14 cellular contexts compared by ENCODE assay signal in the genomic region with DNA sequence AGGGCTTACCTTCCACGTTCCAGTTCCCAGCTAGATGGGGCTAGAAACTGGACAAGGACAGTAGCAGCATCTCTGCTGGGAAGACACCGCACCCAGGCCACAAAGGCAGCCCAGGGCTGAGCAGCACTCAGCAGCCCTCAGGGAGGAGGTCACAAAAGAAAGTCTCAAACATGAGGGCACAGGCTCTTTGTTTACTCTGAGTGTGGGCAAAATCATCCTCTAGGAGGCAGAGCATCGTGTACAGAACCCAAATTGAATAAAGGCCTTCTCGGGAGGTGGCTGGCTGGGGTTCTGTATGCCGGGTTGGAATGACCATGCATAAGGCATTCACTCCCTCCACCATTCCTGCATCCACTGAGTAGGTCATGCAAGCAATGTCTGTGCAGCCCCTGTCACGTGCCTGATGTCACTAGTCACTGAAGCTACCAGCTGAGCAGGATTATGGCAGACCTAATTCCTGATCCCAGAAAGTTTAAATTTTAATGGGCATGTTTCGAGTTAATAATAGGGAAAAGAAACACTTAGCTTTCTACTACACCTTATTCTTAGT.
DNase-seq lines count a peak whose midpoint lies in the region; ATAC-seq and TF ChIP-seq lines count a peak whose summit lies in the region.
"Had no signal": no experiment of that assay in that cellular context is flagged by ENCODE, and none has a peak within 500 bp of the region (broad histone marks: within the 10 kb centered on the region; RNA-seq: fewer than 3 reads in every experiment).

No MANE protein-coding gene starts in this region.

- H3K27me3 Mint-ChIP-seq in GM23338 (ENCODE audit: insufficient read depth, low read depth, poor library complexity) (peaks cover 5% of the 10 kb centered on the region), WTC11 (ENCODE audit: low read depth) (no peaks in the 10 kb centered on the region), endothelial cell (ENCODE audit: unreplicated experiment) (peaks cover 6% of the 10 kb centered on the region)
- H3K27me3 Mint-ChIP-seq in CD4-positive, alpha-beta T cell, result no peaks in the 10 kb centered on the region

- H4K20me1 ChIP-seq in GM23338 (replicated peaks; ENCODE audit: insufficient read depth), result no peaks in the 10 kb centered on the region

- POLR2A ChIA-PET in WTC11 (lab: Charles Lee), result interaction anchor here (0.7 kb wide), 1 partner anchor 9 kb away, joined by 3 read pairs; no protein-coding TSS in a partner anchor
- POLR2A ChIA-PET in CD4-positive, alpha-beta T cell (lab: Charles Lee), result no interaction called here

- no peak overlapping the region for H3K27ac ChIP-seq in GM23338 (ENCODE audit: low read depth)
- no peak overlapping the region for H3K27ac ChIP-seq in CD4-positive, alpha-beta T cell (ENCODE audit: low read depth, low read length)

- H3K27me3 ChIP-seq in GM23338 (ENCODE audit: insufficient read depth), result no peaks in the 10 kb centered on the region
- H3K27me3 ChIP-seq in CD4-positive, alpha-beta T cell (ENCODE audit: control insufficient read depth, insufficient read depth, low read length), result no peaks in the 10 kb centered on the region

- peak in 1 of 2 experiments; percentile 43; a peak in 3 of 4 replicates for TF ChIP-seq CTCF in GM23338 (conservative IDR thresholded peaks at IDR 0.05; ENCODE audit: low read depth in 2 of 2)
- TF ChIP-seq CTCF in LNCaP clone FGC (IDR thresholded peaks at IDR 0.05; ENCODE audit: control insufficient read depth, extremely low read depth, insufficient read depth), result peak; percentile 40; the same call in 1 of the 2 replicates
- TF ChIP-seq CTCF in WTC11 (IDR thresholded peaks at IDR 0.05), result no peak
- TF ChIP-seq CTCF in retinal pigment epithelial cell (conservative IDR thresholded peaks at IDR 0.05; ENCODE audit: low read depth, low read length), result peak; percentile 34
- no peak for TF ChIP-seq CTCF in endothelial cell (IDR thresholded peaks at IDR 0.05; ENCODE audit: unreplicated experiment)
- no peak for TF ChIP-seq CTCF in CD4-positive, alpha-beta T cell (IDR thresholded peaks at IDR 0.05)

- peaks cover 15% of the 10 kb centered on the region for H3K4me1 ChIP-seq in GM23338 (ENCODE audit: insufficient read depth)
- H3K4me1 ChIP-seq: Caco-2 had no signal

- peaks cover 12% of the 10 kb centered on the region for H3K9me2 ChIP-seq in GM23338 (ENCODE audit: insufficient read depth)

- H3K79me2 ChIP-seq in GM23338 (replicated peaks; ENCODE audit: insufficient read depth), result no peaks in the 10 kb centered on the region

- H2AFZ ChIP-seq in GM23338, result no peak overlapping the region

- H3K4me1 Mint-ChIP-seq in GM23338 (peaks cover 36% of the 10 kb centered on the region), WTC11 (peaks cover 48% of the 10 kb centered on the region), endothelial cell (ENCODE audit: unreplicated experiment) (no peaks in the 10 kb centered on the region)
- no peaks in the 10 kb centered on the region for H3K4me1 Mint-ChIP-seq in CD4-positive, alpha-beta T cell (ENCODE audit: low read depth)
- H3K4me1 Mint-ChIP-seq: CD14-positive monocyte had no signal

- no peak overlapping the region for H3K4me3 ChIP-seq in GM23338
- H3K4me3 ChIP-seq in LNCaP clone FGC (ENCODE audit: low read depth, low read length), result no peak overlapping the region
- no peak overlapping the region for H3K4me3 ChIP-seq in retinal pigment epithelial cell (ENCODE audit: low read length)

- H3K27ac Mint-ChIP-seq in GM23338 (no peak overlapping the region), WTC11 (no peak overlapping the region), endothelial cell (ENCODE audit: unreplicated experiment) (no peak overlapping the region)
- no peak overlapping the region for H3K27ac Mint-ChIP-seq in CD4-positive, alpha-beta T cell
- H3K27ac Mint-ChIP-seq: CD14-positive monocyte had no signal

- no peaks in the 10 kb centered on the region for H3K9me3 ChIP-seq in CD4-positive, alpha-beta T cell (ENCODE audit: control insufficient read depth, low read length)
- H3K9me3 ChIP-seq: Caco-2 had no signal

- H3K36me3 ChIP-seq in GM23338 (ENCODE audit: insufficient read depth), result no peaks in the 10 kb centered on the region

- H3K4me3 Mint-ChIP-seq in GM23338, result no peak overlapping the region
- H3K4me3 Mint-ChIP-seq in WTC11, result no peak overlapping the region
- H3K4me3 Mint-ChIP-seq in endothelial cell (ENCODE audit: unreplicated experiment), result no peak overlapping the region
- H3K4me3 Mint-ChIP-seq in CD4-positive, alpha-beta T cell, result no peak overlapping the region
- H3K4me3 Mint-ChIP-seq: CD14-positive monocyte had no signal

- peak; percentile 33 for DNase-seq in GM23338 (ENCODE audit: low spot score)
- no peak for DNase-seq in LNCaP clone FGC (ENCODE audit: low read depth)
- DNase-seq in WTC11 (ENCODE audit: low spot score), result no peak
- peak; percentile 48 for DNase-seq in retinal pigment epithelial cell (ENCODE audit: low read depth)
- no peak for DNase-seq in endothelial cell (ENCODE audit: low spot score)
- DNase-seq in CD4-positive, alpha-beta T cell, result no peak
- DNase-seq in amniotic stem cell (lab: John Stamatoyannopoulos, UW), result no peak
- DNase-seq: Caco-2, NCI-H1436 treated with DMSO at 0.1 percent for 48 hours, NCI-H2081, NCI-H226, NCI-H748 treated with DMSO at 0.1 percent for 48 hours, SIG-M5 had no signal

- intact Hi-C loops in CD4-positive, alpha-beta T cell (cut with DNase I, micrococcal nuclease), result no loop called here

- CTCF ChIA-PET in WTC11 (lab: Charles Lee), result interaction anchor here (1.4 to 4.7 kb wide), 2 partner anchors 11 to 258 kb away, joined by 4 to 31 read pairs; no protein-coding TSS in a partner anchor
- CTCF ChIA-PET in CD4-positive, alpha-beta T cell (lab: Charles Lee), result no interaction called here

- H3K36me3 Mint-ChIP-seq in GM23338 (ENCODE audit: low read depth) (no peaks in the 10 kb centered on the region), WTC11 (no peaks in the 10 kb centered on the region), endothelial cell (ENCODE audit: low read depth, unreplicated experiment) (no peaks in the 10 kb centered on the region)
- H3K36me3 Mint-ChIP-seq in CD4-positive, alpha-beta T cell (ENCODE audit: low read depth), result no peaks in the 10 kb centered on the region
- H3K36me3 Mint-ChIP-seq: CD14-positive monocyte had no signal

- H3F3A ChIP-seq in GM23338 (replicated peaks; ENCODE audit: low read depth), result no peaks in the 10 kb centered on the region

- peak; percentile 57 for ATAC-seq in GM23338
- peak; percentile 57 for ATAC-seq in WTC11
- ATAC-seq in CD4-positive, alpha-beta T cell (ENCODE audit: poor library complexity), result no peak

- no peak overlapping the region for H3K4me2 ChIP-seq in GM23338

- H3K9me3 Mint-ChIP-seq in GM23338 (no peaks in the 10 kb centered on the region), WTC11 (peaks cover 8% of the 10 kb centered on the region), endothelial cell (ENCODE audit: unreplicated experiment) (no peaks in the 10 kb centered on the region)
- H3K9me3 Mint-ChIP-seq in CD4-positive, alpha-beta T cell, result no peaks in the 10 kb centered on the region

TF ChIP-seq in GM23338, 12 proteins besides CTCF, POLR2A, EP300 and RAD21 (continues in another document):
- TF ChIP-seq ZNF114 (CRISPR knock-in tag; IDR thresholded peaks at IDR 0.05) (no peak), CREB1 (CRISPR knock-in tag; IDR thresholded peaks at IDR 0.05; ENCODE audit: low read depth) (no peak), EZH2 (IDR thresholded peaks at IDR 0.05; ENCODE audit: low read depth, unreplicated experiment) (no peak), JUNB (IDR thresholded peaks at IDR 0.05; ENCODE audit: unreplicated experiment) (no peak)
- TF ChIP-seq, protein P1, sequence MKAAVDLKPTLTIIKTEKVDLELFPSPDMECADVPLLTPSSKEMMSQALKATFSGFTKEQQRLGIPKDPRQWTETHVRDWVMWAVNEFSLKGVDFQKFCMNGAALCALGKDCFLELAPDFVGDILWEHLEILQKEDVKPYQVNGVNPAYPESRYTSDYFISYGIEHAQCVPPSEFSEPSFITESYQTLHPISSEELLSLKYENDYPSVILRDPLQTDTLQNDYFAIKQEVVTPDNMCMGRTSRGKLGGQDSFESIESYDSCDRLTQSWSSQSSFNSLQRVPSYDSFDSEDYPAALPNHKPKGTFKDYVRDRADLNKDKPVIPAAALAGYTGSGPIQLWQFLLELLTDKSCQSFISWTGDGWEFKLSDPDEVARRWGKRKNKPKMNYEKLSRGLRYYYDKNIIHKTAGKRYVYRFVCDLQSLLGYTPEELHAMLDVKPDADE (IDR thresholded peaks at IDR 0.05), result no peak

TF ChIP-seq in WTC11, 78 proteins besides CTCF, POLR2A, EP300 and RAD21 (continues in another document):
- TF ChIP-seq ZNF219 (CRISPR knock-in tag; IDR thresholded peaks at IDR 0.05; ENCODE audit: borderline replicate concordance) (no peak), SP1 (CRISPR knock-in tag; conservative IDR thresholded peaks at IDR 0.05) (no peak)
- TF ChIP-seq, protein P2, sequence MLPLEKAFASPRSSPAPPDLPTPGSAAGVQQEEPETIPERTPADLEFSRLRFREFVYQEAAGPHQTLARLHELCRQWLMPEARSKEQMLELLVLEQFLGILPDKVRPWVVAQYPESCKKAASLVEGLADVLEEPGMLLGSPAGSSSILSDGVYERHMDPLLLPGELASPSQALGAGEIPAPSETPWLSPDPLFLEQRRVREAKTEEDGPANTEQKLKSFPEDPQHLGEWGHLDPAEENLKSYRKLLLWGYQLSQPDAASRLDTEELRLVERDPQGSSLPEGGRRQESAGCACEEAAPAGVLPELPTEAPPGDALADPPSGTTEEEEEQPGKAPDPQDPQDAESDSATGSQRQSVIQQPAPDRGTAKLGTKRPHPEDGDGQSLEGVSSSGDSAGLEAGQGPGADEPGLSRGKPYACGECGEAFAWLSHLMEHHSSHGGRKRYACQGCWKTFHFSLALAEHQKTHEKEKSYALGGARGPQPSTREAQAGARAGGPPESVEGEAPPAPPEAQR (CRISPR knock-in tag; IDR thresholded peaks at IDR 0.05), result no peak
- TF ChIP-seq, protein P3, sequence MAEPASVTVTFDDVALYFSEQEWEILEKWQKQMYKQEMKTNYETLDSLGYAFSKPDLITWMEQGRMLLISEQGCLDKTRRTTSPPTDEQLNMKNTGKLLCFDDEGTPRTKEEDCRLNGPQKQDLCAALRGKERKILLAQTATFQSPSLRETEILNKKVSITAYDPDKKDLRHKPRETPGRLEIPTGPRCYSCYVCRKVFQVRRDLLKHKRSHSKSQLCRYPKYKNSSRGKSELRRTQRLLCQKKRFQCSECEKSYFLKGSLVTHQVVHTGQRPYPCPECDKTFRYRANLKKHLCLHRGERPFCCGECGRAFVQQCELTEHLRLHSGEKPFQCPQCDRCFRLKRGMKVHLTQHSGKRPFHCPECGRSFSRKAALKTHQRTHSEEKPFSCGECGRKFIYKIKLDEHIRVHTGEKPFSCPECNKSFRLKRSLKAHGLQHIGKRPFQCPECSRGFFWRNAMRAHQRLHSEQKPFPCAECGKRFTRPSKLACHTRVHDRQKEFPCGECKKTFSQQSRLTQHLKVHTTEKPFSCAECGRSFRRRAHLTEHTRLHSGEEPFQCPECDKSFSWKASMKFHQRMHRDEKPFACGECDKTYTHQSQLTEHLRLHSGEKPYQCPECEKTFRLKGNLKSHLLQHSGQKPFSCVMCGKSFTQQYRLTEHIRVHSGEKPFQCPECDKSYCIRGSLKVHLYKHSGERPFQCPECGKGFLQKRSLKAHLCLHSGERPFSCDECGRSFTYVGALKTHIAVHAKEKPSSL (CRISPR knock-in tag; conservative IDR thresholded peaks at IDR 0.05), result no peak

Comparison
In these comparisons a context has a peak if more than half of its experiments do, and no peak if none do; other contexts are left out.
1. DNase-seq: peak in GM23338 (single experiment) and retinal pigment epithelial cell (single experiment); none in LNCaP clone FGC (single experiment), WTC11 (single experiment), endothelial cell (single experiment), CD4-positive, alpha-beta T cell (0 of 10) and amniotic stem cell (single experiment).
2. CTCF ChIP-seq: peak in LNCaP clone FGC (single experiment) and retinal pigment epithelial cell (single experiment); none in WTC11 (single experiment), endothelial cell (single experiment) and CD4-positive, alpha-beta T cell (single experiment).